Comparison of ENCODE assay signal across 2 cellular contexts in the genomic region with DNA sequence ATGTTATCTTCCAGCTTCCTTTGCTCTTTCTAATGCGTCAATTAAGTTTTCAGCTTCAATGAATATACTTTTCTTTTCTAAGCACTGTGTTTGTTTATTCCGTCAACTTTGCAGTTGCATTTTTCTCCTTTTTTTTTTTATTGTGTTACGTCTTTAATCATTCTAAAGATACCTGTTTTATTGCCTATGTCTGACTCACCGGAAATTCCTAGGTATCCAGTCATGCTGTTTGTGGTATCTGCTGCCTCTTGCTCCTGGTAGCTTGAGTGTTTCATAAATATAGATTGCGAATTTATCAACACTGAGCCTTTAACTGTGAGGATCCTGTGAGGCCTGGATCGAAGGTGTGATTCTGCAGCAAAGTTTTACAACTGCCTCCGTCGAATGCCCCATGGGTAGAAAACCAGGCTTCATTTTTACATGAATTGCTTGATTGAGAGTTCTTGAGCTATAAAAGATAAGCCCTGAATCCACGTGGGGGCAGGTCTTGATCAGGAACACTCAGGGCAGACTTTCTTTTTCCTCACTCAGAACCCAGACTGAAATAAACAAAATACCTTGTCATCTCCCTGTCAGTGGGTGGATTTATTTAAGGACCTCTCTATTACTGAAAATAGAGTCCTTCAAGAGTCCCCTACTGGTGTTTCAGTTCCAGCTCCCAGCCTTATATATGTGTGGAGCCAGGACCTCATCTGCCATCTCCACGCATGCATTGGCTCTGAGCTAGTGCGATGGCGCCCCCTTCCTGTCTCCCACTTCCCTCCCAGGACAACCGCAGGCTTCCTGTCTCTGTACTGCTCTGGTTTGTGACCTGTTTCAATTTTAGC.
TF ChIP-seq lines count a peak whose summit lies in the region.

No MANE protein-coding gene starts in this region.

TF ChIP-seq in GM12878, 131 proteins besides CTCF, POLR2A, EP300 and RAD21 (continued from another document):
- TF ChIP-seq SPI1 (IDR thresholded peaks at IDR 0.05; ENCODE audit: borderline replicate concordance, insufficient read depth, low read depth, low read length) (peak; percentile 54; the same call in 1 of the 2 replicates), RUNX3 (IDR thresholded peaks at IDR 0.05; ENCODE audit: low read length) (peak; percentile 65), IRF4 (IDR thresholded peaks at IDR 0.05; ENCODE audit: low read depth, low read length) (0 out of 2 replicates have a peak, but pooled peaks have one; percentile 21)

TF ChIP-seq in HepG2, 621 proteins besides CTCF, POLR2A, EP300 and RAD21 (continued from another document):
- TF ChIP-seq, protein P1, sequence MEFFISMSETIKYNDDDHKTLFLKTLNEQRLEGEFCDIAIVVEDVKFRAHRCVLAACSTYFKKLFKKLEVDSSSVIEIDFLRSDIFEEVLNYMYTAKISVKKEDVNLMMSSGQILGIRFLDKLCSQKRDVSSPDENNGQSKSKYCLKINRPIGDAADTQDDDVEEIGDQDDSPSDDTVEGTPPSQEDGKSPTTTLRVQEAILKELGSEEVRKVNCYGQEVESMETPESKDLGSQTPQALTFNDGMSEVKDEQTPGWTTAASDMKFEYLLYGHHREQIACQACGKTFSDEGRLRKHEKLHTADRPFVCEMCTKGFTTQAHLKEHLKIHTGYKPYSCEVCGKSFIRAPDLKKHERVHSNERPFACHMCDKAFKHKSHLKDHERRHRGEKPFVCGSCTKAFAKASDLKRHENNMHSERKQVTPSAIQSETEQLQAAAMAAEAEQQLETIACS (CRISPR knock-in tag; IDR thresholded peaks at IDR 0.05), result no peak
- TF ChIP-seq HNRNPK (IDR thresholded peaks at IDR 0.05; ENCODE audit: low read depth, low read length, poor library complexity, severe bottlenecking) (no peak), TEAD2 (CRISPR knock-in tag; IDR thresholded peaks at IDR 0.05) (no peak), SKI (IDR thresholded peaks at IDR 0.05; ENCODE audit: partially characterized antibody) (no peak), NFYB (CRISPR knock-in tag; IDR thresholded peaks at IDR 0.05) (no peak)
- TF ChIP-seq, protein P2, sequence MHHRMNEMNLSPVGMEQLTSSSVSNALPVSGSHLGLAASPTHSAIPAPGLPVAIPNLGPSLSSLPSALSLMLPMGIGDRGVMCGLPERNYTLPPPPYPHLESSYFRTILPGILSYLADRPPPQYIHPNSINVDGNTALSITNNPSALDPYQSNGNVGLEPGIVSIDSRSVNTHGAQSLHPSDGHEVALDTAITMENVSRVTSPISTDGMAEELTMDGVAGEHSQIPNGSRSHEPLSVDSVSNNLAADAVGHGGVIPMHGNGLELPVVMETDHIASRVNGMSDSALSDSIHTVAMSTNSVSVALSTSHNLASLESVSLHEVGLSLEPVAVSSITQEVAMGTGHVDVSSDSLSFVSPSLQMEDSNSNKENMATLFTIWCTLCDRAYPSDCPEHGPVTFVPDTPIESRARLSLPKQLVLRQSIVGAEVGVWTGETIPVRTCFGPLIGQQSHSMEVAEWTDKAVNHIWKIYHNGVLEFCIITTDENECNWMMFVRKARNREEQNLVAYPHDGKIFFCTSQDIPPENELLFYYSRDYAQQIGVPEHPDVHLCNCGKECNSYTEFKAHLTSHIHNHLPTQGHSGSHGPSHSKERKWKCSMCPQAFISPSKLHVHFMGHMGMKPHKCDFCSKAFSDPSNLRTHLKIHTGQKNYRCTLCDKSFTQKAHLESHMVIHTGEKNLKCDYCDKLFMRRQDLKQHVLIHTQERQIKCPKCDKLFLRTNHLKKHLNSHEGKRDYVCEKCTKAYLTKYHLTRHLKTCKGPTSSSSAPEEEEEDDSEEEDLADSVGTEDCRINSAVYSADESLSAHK (CRISPR knock-in tag; IDR thresholded peaks at IDR 0.05; ENCODE audit: borderline replicate concordance), result no peak
- TF ChIP-seq, protein P3, sequence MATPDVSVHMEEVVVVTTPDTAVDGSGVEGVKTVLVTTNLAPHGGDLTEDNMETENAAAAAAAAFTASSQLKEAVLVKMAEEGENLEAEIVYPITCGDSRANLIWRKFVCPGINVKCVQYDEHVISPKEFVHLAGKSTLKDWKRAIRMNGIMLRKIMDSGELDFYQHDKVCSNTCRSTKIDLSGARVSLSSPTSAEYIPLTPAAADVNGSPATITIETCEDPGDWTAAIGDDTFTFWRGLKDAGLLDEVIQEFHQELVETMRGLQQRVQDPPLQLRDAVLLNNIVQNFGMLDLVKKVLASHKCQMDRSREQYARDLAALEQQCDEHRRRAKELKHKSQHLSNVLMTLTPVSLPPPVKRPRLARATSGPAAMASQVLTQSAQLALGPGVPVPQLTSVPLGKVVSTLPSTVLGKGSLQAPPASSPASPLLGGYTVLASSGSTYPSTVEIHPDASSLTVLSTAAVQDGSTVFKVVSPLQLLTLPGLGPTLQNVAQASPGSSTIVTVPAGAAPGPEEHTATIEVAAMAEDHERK (CRISPR knock-in tag; IDR thresholded peaks at IDR 0.05; ENCODE audit: low read depth), result no peak
- TF ChIP-seq, protein P4, sequence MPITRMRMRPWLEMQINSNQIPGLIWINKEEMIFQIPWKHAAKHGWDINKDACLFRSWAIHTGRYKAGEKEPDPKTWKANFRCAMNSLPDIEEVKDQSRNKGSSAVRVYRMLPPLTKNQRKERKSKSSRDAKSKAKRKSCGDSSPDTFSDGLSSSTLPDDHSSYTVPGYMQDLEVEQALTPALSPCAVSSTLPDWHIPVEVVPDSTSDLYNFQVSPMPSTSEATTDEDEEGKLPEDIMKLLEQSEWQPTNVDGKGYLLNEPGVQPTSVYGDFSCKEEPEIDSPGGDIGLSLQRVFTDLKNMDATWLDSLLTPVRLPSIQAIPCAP (CRISPR knock-in tag; IDR thresholded peaks at IDR 0.05; ENCODE audit: low read depth), result no peak
